9 cellular contexts compared by ENCODE assay signal in the genomic region with DNA sequence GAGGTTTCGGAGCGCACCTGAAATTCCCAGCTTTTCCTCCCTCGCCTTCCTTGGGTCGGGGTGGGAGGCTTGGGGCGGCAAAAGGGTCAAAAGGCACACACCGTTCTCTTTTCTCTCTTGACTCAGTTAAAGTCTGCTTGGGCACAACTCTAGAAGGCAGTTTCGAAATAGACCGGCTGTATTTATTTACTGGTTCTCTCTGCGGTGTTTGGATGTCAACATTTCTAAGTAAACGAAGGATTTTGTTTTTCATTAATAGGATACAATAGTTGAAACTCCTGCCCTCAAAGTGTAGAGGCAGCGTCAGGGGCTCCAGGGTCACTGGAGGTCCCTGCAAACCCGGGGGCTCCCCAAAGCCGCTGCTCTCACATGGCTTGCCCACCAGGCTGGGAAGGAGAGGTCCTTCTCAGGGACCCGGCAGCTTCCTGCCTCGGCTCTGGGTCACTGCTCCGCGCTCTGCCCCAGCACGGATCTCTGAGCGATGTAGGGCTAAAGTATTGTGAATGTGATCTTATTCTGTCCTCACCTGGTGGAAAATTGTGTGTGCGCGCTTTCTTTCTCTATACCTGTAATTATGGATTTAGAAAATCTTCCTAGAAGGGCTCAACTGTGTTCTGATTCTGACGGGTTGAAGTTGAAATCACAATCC. TPM values are rescaled to one million over a fixed set of nuclear protein-coding genes. Genes with fewer than 3 reads are reported as not detected.
DNase-seq lines count a peak whose midpoint lies in the region; ATAC-seq and TF ChIP-seq lines count a peak whose summit lies in the region.
"Had no signal": no experiment of that assay in that cellular context is flagged by ENCODE, and none has a peak within 500 bp of the region (broad histone marks: within the 10 kb centered on the region; RNA-seq: fewer than 3 reads in every experiment).

No MANE protein-coding gene starts in this region.

- H3K9me3 ChIP-seq in HAP-1 (no peaks in the 10 kb centered on the region), sigmoid colon (no peaks in the 10 kb centered on the region)

- intact Hi-C loops in sigmoid colon (cut with DNase I) = loop anchor here (10.0 kb wide), 1 partner anchor 209 kb away; a partner anchor contains a TSS

- 11 to 12% methylated on average over 22 of the region's 22 CpGs for WGBS in sigmoid colon, 2 donors

- H3K36me3 ChIP-seq in HAP-1 (replicated peaks) (no peaks in the 10 kb centered on the region), sigmoid colon (no peaks in the 10 kb centered on the region)

- H3K4me1 Mint-ChIP-seq in WTC11 = peaks cover 9% of the 10 kb centered on the region

- TF ChIP-seq CTCF in WTC11 (IDR thresholded peaks at IDR 0.05) (no peak), foreskin keratinocyte (conservative IDR thresholded peaks at IDR 0.05) (peak; percentile 56), sigmoid colon (IDR thresholded peaks at IDR 0.05) (no peak), GM13976 (IDR thresholded peaks at IDR 0.05; ENCODE audit: borderline replicate concordance, control extremely low read depth, extremely low read depth, insufficient read depth, missing control alignments) (no peak)

- H3K27ac ChIP-seq in foreskin keratinocyte (no peak overlapping the region), sigmoid colon (peak overlapping the region; percentile 84 to 90 (median 87))

- DNase-seq in HAP-1 (ENCODE audit: low spot score in 2 of 2) = no peak
- peak; percentile 20 for DNase-seq in WTC11 (ENCODE audit: low spot score)
- DNase-seq in foreskin keratinocyte = no peak
- no peak for DNase-seq in sigmoid colon
- no peak for DNase-seq in HPDE6-E6E7 (ENCODE audit: extremely low spot score)
- no peak for DNase-seq in GM13976 (ENCODE audit: low spot score)
- no peak for DNase-seq in mucosa of gallbladder (ENCODE audit: low spot score)

- no peaks in the 10 kb centered on the region for H3K36me3 Mint-ChIP-seq in WTC11

- peak; percentile 35; the same call in 1 of the 2 replicates for ATAC-seq in WTC11
- peak; percentile 11 for ATAC-seq in foreskin keratinocyte
- ATAC-seq in GM19467 (IDR thresholded peaks at IDR 0.05; ENCODE audit: unreplicated experiment) = no peak

- no peak for TF ChIP-seq POLR2A in sigmoid colon (IDR thresholded peaks at IDR 0.05)

- no peak for TF ChIP-seq EP300 in sigmoid colon (IDR thresholded peaks at IDR 0.05)

- H3K27ac Mint-ChIP-seq in WTC11 = no peak overlapping the region

- POLR2A ChIA-PET in WTC11 (lab: Charles Lee) = interaction anchor here (0.5 kb wide), 1 partner anchor 12 kb away, joined by 9 read pairs; no protein-coding TSS in a partner anchor

- peak overlapping the region; percentile 39 for H3K4me3 ChIP-seq in HAP-1
- H3K4me3 ChIP-seq in sigmoid colon = peak overlapping the region; percentile 60 to 94 (median 94)

- CTCF ChIA-PET in WTC11 (lab: Charles Lee) = interaction anchor here (1.0 to 1.3 kb wide), 2 partner anchors 10 to 115 kb away, joined by 3 read pairs; no protein-coding TSS in a partner anchor

- in situ Hi-C loops in HAP-1 (cut with MboI; ENCODE audit: low sequenced_read_pairs) (no loop called here), GM13976 (cut with MboI; ENCODE audit: low sequenced_read_pairs, unreplicated experiment) (no loop called here)

- peaks cover 17% of the 10 kb centered on the region for H3K4me1 ChIP-seq in HAP-1
- peaks cover 1% of the 10 kb centered on the region for H3K4me1 ChIP-seq in foreskin keratinocyte
- peaks cover 0 to 30% (median 24%) of the 10 kb centered on the region in 4 donors for H3K4me1 ChIP-seq in sigmoid colon

- peaks cover 33% of the 10 kb centered on the region for H3K27me3 Mint-ChIP-seq in WTC11 (ENCODE audit: low read depth)

- H3K9me3 Mint-ChIP-seq in WTC11 = no peaks in the 10 kb centered on the region

- peak overlapping the region; percentile 81 for H3K4me3 Mint-ChIP-seq in WTC11

- H3K27me3 ChIP-seq in HAP-1 (ENCODE audit: low read depth) (peaks cover 16% of the 10 kb centered on the region), foreskin keratinocyte (peaks cover 12% of the 10 kb centered on the region), sigmoid colon (no peaks in the 10 kb centered on the region)

TF ChIP-seq in WTC11, 78 proteins besides CTCF, POLR2A, EP300 and RAD21 (continues in another document):
- TF ChIP-seq OVOL2 (CRISPR knock-in tag; IDR thresholded peaks at IDR 0.05; ENCODE audit: borderline replicate concordance) (no peak), SMAD3 (CRISPR knock-in tag; IDR thresholded peaks at IDR 0.05; ENCODE audit: borderline replicate concordance) (no peak), ZNF317 (CRISPR knock-in tag; IDR thresholded peaks at IDR 0.05; ENCODE audit: borderline replicate concordance, low read depth) (no peak), TEAD4 (CRISPR knock-in tag; IDR thresholded peaks at IDR 0.05) (no peak)
- TF ChIP-seq, protein P1, sequence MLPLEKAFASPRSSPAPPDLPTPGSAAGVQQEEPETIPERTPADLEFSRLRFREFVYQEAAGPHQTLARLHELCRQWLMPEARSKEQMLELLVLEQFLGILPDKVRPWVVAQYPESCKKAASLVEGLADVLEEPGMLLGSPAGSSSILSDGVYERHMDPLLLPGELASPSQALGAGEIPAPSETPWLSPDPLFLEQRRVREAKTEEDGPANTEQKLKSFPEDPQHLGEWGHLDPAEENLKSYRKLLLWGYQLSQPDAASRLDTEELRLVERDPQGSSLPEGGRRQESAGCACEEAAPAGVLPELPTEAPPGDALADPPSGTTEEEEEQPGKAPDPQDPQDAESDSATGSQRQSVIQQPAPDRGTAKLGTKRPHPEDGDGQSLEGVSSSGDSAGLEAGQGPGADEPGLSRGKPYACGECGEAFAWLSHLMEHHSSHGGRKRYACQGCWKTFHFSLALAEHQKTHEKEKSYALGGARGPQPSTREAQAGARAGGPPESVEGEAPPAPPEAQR (CRISPR knock-in tag; IDR thresholded peaks at IDR 0.05) = no peak
- TF ChIP-seq, protein P2, sequence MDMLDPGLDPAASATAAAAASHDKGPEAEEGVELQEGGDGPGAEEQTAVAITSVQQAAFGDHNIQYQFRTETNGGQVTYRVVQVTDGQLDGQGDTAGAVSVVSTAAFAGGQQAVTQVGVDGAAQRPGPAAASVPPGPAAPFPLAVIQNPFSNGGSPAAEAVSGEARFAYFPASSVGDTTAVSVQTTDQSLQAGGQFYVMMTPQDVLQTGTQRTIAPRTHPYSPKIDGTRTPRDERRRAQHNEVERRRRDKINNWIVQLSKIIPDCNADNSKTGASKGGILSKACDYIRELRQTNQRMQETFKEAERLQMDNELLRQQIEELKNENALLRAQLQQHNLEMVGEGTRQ (CRISPR knock-in tag; IDR thresholded peaks at IDR 0.05) = no peak
- TF ChIP-seq, protein P3, sequence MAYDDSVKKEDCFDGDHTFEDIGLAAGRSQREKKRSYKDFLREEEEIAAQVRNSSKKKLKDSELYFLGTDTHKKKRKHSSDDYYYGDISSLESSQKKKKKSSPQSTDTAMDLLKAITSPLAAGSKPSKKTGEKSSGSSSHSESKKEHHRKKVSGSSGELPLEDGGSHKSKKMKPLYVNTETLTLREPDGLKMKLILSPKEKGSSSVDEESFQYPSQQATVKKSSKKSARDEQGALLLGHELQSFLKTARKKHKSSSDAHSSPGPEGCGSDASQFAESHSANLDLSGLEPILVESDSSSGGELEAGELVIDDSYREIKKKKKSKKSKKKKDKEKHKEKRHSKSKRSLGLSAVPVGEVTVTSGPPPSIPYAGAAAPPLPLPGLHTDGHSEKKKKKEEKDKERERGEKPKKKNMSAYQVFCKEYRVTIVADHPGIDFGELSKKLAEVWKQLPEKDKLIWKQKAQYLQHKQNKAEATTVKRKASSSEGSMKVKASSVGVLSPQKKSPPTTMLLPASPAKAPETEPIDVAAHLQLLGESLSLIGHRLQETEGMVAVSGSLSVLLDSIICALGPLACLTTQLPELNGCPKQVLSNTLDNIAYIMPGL (CRISPR knock-in tag; IDR thresholded peaks at IDR 0.05) = no peak

RNA-seq across cellular contexts. Expression of a gene that starts 1.0 kb away (rescaled TPM):
- total RNA-seq in WTC11 (2021) (13.6 to 20.5 TPM (median 19.7 TPM) in 3 replicates), foreskin keratinocyte (6.7 and 7.5 TPM in 2 replicates), sigmoid colon (100 to 1,000 TPM in 1 of 4 donors, 10 to 100 TPM in 3; 63.4 to 112 (median 86.3) TPM), mucosa of gallbladder (67.0 TPM)
- polyA plus RNA-seq in foreskin keratinocyte (4.8 and 6.0 TPM in 2 replicates), sigmoid colon (10 to 100 TPM in 2 of 3 donors, 1 to 10 TPM in 1; 3.7 to 26.4 (median 12.6) TPM)

RNA-seq across cellular contexts. Expression of a gene that starts 39.8 kb away (rescaled TPM):
- total RNA-seq in WTC11 (2021) = 5.4 to 8.4 TPM (median 6.4 TPM) in 3 replicates
- 0.54 and 1.3 TPM in 2 replicates for total RNA-seq in foreskin keratinocyte
- 0.25 and 0.38 TPM in 2 replicates for polyA plus RNA-seq in foreskin keratinocyte
- 10 to 100 TPM in 3 of 4 donors, 1 to 10 TPM in 1; 8.9 to 13.9 (median 11.3) TPM for total RNA-seq in sigmoid colon
- polyA plus RNA-seq in sigmoid colon = 1 to 10 TPM; 1.8 to 3.7 (median 3.0) TPM
- total RNA-seq in mucosa of gallbladder = 10.1 TPM
- total RNA-seq: RPMI7951 had no signal

RNA-seq across cellular contexts. Expression of a gene that starts 57.2 kb away (rescaled TPM):
- total RNA-seq in WTC11 (2021) (9.1 to 15.0 TPM (median 14.2 TPM) in 3 replicates), foreskin keratinocyte (8.0 and 10.9 TPM in 2 replicates), sigmoid colon (10 to 100 TPM in 3 of 4 donors, 1 to 10 TPM in 1; 3.6 to 24.3 (median 11.5) TPM), mucosa of gallbladder (15.9 TPM)
- polyA plus RNA-seq in foreskin keratinocyte (12.4 and 13.3 TPM in 2 replicates), sigmoid colon (1 to 10 TPM; 2.0 to 7.2 (median 2.5) TPM)
